8 cellular contexts compared by ENCODE assay signal in the genomic region with DNA sequence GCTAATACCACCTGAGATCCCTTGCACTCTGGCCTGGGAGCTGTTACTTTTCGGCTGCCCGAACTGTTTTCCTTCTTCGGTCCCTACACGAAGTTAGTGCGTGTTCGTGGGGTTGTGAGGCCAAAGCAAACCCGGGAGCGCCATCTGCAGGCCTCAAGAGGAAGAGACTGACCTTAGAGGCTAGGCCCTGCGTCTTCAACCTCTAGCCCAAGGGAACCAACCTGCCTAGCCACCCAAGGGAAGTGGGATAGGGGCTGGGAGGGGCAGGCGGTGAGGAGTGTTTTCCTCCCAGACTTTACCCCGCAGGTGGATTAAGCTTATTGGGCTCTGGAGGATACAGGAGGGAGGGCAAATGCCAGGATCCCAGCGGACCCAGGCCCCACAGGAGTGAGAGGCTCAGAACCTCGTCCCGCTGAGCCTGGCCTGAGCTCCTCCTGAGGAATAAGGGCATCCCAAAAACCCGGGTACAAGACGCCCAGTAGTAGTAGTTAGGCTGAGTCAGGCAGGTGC. TPM values are rescaled to one million over a fixed set of nuclear protein-coding genes. Genes with fewer than 3 reads are reported as not detected.
A peak's percentile ranks its signal among the peaks of the same experiment; 100 is the strongest.
DNase-seq lines count a peak whose midpoint lies in the region; ATAC-seq, FAIRE-seq and TF ChIP-seq lines count a peak whose summit lies in the region.

No MANE protein-coding gene starts in this region.

- peaks cover 81 to 100% (median 100%) of the 10 kb centered on the region in 7 donors for H3K27me3 ChIP-seq in heart right ventricle
- H3K27me3 ChIP-seq in sigmoid colon = peaks cover 87 to 100% (median 97%) of the 10 kb centered on the region in 3 donors

- POLR2A ChIA-PET in HEK293T (lab: Yijun Ruan, JAX) = interaction anchor here (1.0 to 2.3 kb wide), 5 partner anchors 30 to 208 kb away, joined by 3 to 5 read pairs (median 3); a partner anchor contains a TSS

- intact Hi-C loops in heart right ventricle (cut with DNase I) = loop anchor here in 4 of 10 donors (10.0 kb wide), 2 partner anchors 131 to 179 kb away; no protein-coding TSS in a partner anchor
- intact Hi-C loops in sigmoid colon (cut with DNase I) = loop anchor here (5.0 kb wide), 1 partner anchor 181 kb away; no protein-coding TSS in a partner anchor

- peaks cover 100% of the 10 kb centered on the region for H3K27me3 Mint-ChIP-seq in activated naive CD4-positive, alpha-beta T cell treated with anti-CD3 and anti-CD28 coated beads, Interleukin-2, amount 10 ng/mL, durations not matched to agents 7 days and 5 days

- CTCF ChIA-PET in HEK293T (lab: Yijun Ruan, JAX) = interaction anchor here (0.6 to 3.6 kb wide), 38 partner anchors 9 to 424 kb away, joined by 3 to 22 read pairs (median 4); a partner anchor contains a TSS
- CTCF ChIA-PET in activated naive CD4-positive, alpha-beta T cell treated with anti-CD3 and anti-CD28 coated beads, Interleukin-2, amount 10 ng/mL, durations not matched to agents 7 days and 5 days (lab: Charles Lee) = interaction anchor here (0.6 to 3.3 kb wide), 19 partner anchors 9 to 426 kb away, joined by 3 to 31 read pairs (median 4); no protein-coding TSS in a partner anchor

- no peak for FAIRE-seq in D721Med (lab: Jason Lieb, UNC)

- H3K36me3 Mint-ChIP-seq in activated naive CD4-positive, alpha-beta T cell treated with anti-CD3 and anti-CD28 coated beads, Interleukin-2, amount 10 ng/mL, durations not matched to agents 7 days and 5 days = peaks cover 9% of the 10 kb centered on the region

- H3K9me3 ChIP-seq in heart right ventricle (no peaks in the 10 kb centered on the region), sigmoid colon (no peaks in the 10 kb centered on the region)

- H3K4me3 Mint-ChIP-seq in activated naive CD4-positive, alpha-beta T cell treated with anti-CD3 and anti-CD28 coated beads, Interleukin-2, amount 10 ng/mL, durations not matched to agents 7 days and 5 days = no peak overlapping the region

- H3K4me3 ChIP-seq in heart right ventricle (peak overlapping the region in 1 of 10 donors; percentile 44), sigmoid colon (no peak overlapping the region)

- TF ChIP-seq EP300 in sigmoid colon (IDR thresholded peaks at IDR 0.05) = no peak

- WGBS in heart right ventricle, 2 donors = 2 to 3% methylated on average over 16 of the region's 16 CpGs
- WGBS in sigmoid colon, 2 donors = 2 to 3% methylated on average over 16 of the region's 16 CpGs

- H3K36me3 ChIP-seq in heart right ventricle (no peaks in the 10 kb centered on the region), sigmoid colon (no peaks in the 10 kb centered on the region)

- peaks cover 18 to 66% (median 52%) of the 10 kb centered on the region in 9 donors for H3K4me1 ChIP-seq in heart right ventricle
- peaks cover 0 to 77% (median 60%) of the 10 kb centered on the region in 4 donors for H3K4me1 ChIP-seq in sigmoid colon

- peak overlapping the region; percentile 58 for H3K27ac Mint-ChIP-seq in activated naive CD4-positive, alpha-beta T cell treated with anti-CD3 and anti-CD28 coated beads, Interleukin-2, amount 10 ng/mL, durations not matched to agents 7 days and 5 days

- TF ChIP-seq CTCF in D721Med (IDR thresholded peaks at IDR 0.05; ENCODE audit: insufficient read depth, missing control alignments) (peak; percentile 83), heart right ventricle (IDR thresholded peaks at IDR 0.05) (peak in 8 of 9 donors; percentile 34 to 69 (median 56)), sigmoid colon (IDR thresholded peaks at IDR 0.05) (peak in 2 of 4 experiments; percentile 36 to 37)

- H3K9me3 Mint-ChIP-seq in activated naive CD4-positive, alpha-beta T cell treated with anti-CD3 and anti-CD28 coated beads, Interleukin-2, amount 10 ng/mL, durations not matched to agents 7 days and 5 days = no peaks in the 10 kb centered on the region

- ATAC-seq in heart right ventricle = peak in 6 of 8 donors; percentile 27 to 75 (median 64)
- no peak for ATAC-seq in GM21529 (IDR thresholded peaks at IDR 0.05; ENCODE audit: unreplicated experiment)

- H3K4me1 Mint-ChIP-seq in activated naive CD4-positive, alpha-beta T cell treated with anti-CD3 and anti-CD28 coated beads, Interleukin-2, amount 10 ng/mL, durations not matched to agents 7 days and 5 days = peaks cover 23% of the 10 kb centered on the region

- DNase-seq in D721Med (ENCODE audit: insufficient read length, low spot score) (no peak), HEK293T (ENCODE audit: extremely low spot score) (peak; percentile 84), OCI-M2 (lab: John Stamatoyannopoulos, UW; ENCODE audit: unreplicated experiment) (peak; percentile 9), heart right ventricle (peak in 1 of 2 donors; percentile 24), sigmoid colon (peak; percentile 68), DMS79 (lab: John Stamatoyannopoulos, UW) (no peak)
- peak; percentile 65 for DNase-seq in activated naive CD4-positive, alpha-beta T cell treated with anti-CD3 and anti-CD28 coated beads, Interleukin-2, amount 10 ng/mL, durations not matched to agents 7 days and 5 days

- H3K27ac ChIP-seq in heart right ventricle = no peak overlapping the region
- no peak overlapping the region for H3K27ac ChIP-seq in sigmoid colon

- no peak for TF ChIP-seq POLR2A in sigmoid colon (IDR thresholded peaks at IDR 0.05)

TF ChIP-seq in HEK293T, 16 proteins besides CTCF, POLR2A, EP300 and RAD21:
- TF ChIP-seq ZNF384 (IDR thresholded peaks at IDR 0.05) = no peak
- TF ChIP-seq FOXM1 (IDR thresholded peaks at IDR 0.05; ENCODE audit: borderline replicate concordance) = no peak
- no peak for TF ChIP-seq CTBP1 (IDR thresholded peaks at IDR 0.05; ENCODE audit: borderline replicate concordance)
- TF ChIP-seq ELF4 (IDR thresholded peaks at IDR 0.05) = no peak
- no peak for TF ChIP-seq LEF1 (IDR thresholded peaks at IDR 0.05; ENCODE audit: borderline replicate concordance)
- peak; percentile 60; the same call in 1 of the 2 replicates for TF ChIP-seq TARDBP (IDR thresholded peaks at IDR 0.05)
- TF ChIP-seq FOXK2 (IDR thresholded peaks at IDR 0.05) = no peak
- TF ChIP-seq L3MBTL2 (conservative IDR thresholded peaks at IDR 0.05) = no peak

RNA-seq across cellular contexts. Expression of a gene that starts 1.7 kb away (rescaled TPM):
- total RNA-seq in heart right ventricle (not detected), sigmoid colon (not detected)
- polyA plus RNA-seq in heart right ventricle (not detected), sigmoid colon (not detected)

Comparison
In these comparisons a context has a peak if more than half of its experiments do, and no peak if none do; other contexts are left out.
1. DNase-seq: peak in HEK293T (single experiment), OCI-M2 (single experiment), activated naive CD4-positive, alpha-beta T cell treated with anti-CD3 and anti-CD28 coated beads, Interleukin-2, amount 10 ng/mL, durations not matched to agents 7 days and 5 days (single experiment) and sigmoid colon (single experiment); none in D721Med (single experiment) and DMS79 (single experiment).